Comparison of ENCODE assay signal across 14 cellular contexts in genomic region chr12:92186038-92186470, GRCh38. TPM values are rescaled to one million over a fixed set of nuclear protein-coding genes. Genes with fewer than 3 reads are reported as not detected.
DNase-seq lines count a peak whose midpoint lies in the region; ATAC-seq, FAIRE-seq and TF ChIP-seq lines count a peak whose summit lies in the region.
"Had no signal": no experiment of that assay in that cellular context is flagged by ENCODE, and none has a peak within 500 bp of the region (broad histone marks: within the 10 kb centered on the region; RNA-seq: fewer than 3 reads in every experiment).

No MANE protein-coding gene starts in this region.

- DNase-seq in GM12891 (ENCODE audit: insufficient read length, low spot score) (no peak), T-cell (peak in 1 of 34 experiments; percentile 6), naive B cell (peak; percentile 70), NCI-H1105 (lab: John Stamatoyannopoulos, UW) (no peak), right cardiac atrium (no peak), SW 1271 (lab: John Stamatoyannopoulos, UW) (no peak), GF-D8 (lab: John Stamatoyannopoulos, UW) (no peak)
- DNase-seq: hippocampal formation, left ventricle myocardium superior, NCI-H1694 treated with DMSO at 0.1 percent for 48 hours had no signal

- no peak overlapping the region for H3K4me3 ChIP-seq in right cardiac atrium (ENCODE audit: low read length)
- H3K4me3 ChIP-seq: HAP-1, K562 had no signal

- no peaks in the 10 kb centered on the region for H3K4me1 ChIP-seq in right cardiac atrium (ENCODE audit: control insufficient read depth, insufficient read depth, low read length)
- H3K4me1 ChIP-seq: HAP-1 had no signal

- WGBS in right cardiac atrium: 88% methylated on average over 2 of the region's 2 CpGs

- H3K4me3 Mint-ChIP-seq in T-cell: peak overlapping the region; percentile 22 to 60 (median 50)
- peak overlapping the region; percentile 41 to 92 (median 84) for H3K4me3 Mint-ChIP-seq in naive B cell
- H3K4me3 Mint-ChIP-seq: neural crest cell had no signal

- H3K27me3 Mint-ChIP-seq in T-cell (no peaks in the 10 kb centered on the region), naive B cell (no peaks in the 10 kb centered on the region)

- CTCF ChIA-PET in T-cell (lab: Charles Lee): no interaction called here

- peak overlapping the region; percentile 90 to 91 for H3K27ac Mint-ChIP-seq in T-cell
- peak overlapping the region; percentile 96 to 100 (median 98) for H3K27ac Mint-ChIP-seq in naive B cell

- TF ChIP-seq POLR2A in GM12891 (IDR thresholded peaks at IDR 0.05; ENCODE audit: low read depth, low read length): no peak

- peak; percentile 38 for ATAC-seq in GM21723 (IDR thresholded peaks at IDR 0.05; ENCODE audit: unreplicated experiment)
- peak in 2 of 4 experiments; percentile 21 to 69 for ATAC-seq in T-cell (replicated peaks in 1 of 4)
- peak; percentile 87 to 88 for ATAC-seq in naive B cell (ENCODE audit: low read depth in 2 of 2)
- no peak for ATAC-seq in right cardiac atrium
- ATAC-seq: K562, left ventricle myocardium superior had no signal

- H3K27me3 ChIP-seq in right cardiac atrium (ENCODE audit: control insufficient read depth, insufficient read depth): no peaks in the 10 kb centered on the region

- peak; percentile 54 for FAIRE-seq in GM12891 (lab: Jason Lieb, UNC)
- FAIRE-seq: K562 had no signal

- peaks cover 0 to 5% (median 4%) of the 10 kb centered on the region in 3 donors for H3K9me3 Mint-ChIP-seq in T-cell
- H3K9me3 Mint-ChIP-seq in naive B cell: peaks cover 0 to 6% (median 0%) of the 10 kb centered on the region in 7 donors

- H3K4me1 Mint-ChIP-seq in T-cell (peaks cover 50 to 56% (median 52%) of the 10 kb centered on the region in 3 donors), naive B cell (peaks cover 43 to 68% (median 59%) of the 10 kb centered on the region in 3 donors)

- intact Hi-C loops in right cardiac atrium (cut with DNase I): no loop called here

- H3K9me3 ChIP-seq in right cardiac atrium (ENCODE audit: control insufficient read depth, low read length): no peaks in the 10 kb centered on the region
- H3K9me3 ChIP-seq: HAP-1 had no signal

- H3K36me3 Mint-ChIP-seq in T-cell: peaks cover 4% of the 10 kb centered on the region
- H3K36me3 Mint-ChIP-seq in naive B cell: peaks cover 5 to 18% of the 10 kb centered on the region in 2 donors

- POLR2A ChIA-PET in T-cell (lab: Charles Lee): interaction anchor here in 1 of 2 donors (2.2 kb wide), 1 partner anchor 40 kb away, joined by 13 read pairs; the partner anchor contains the start of gene BTG1

- H3K27ac ChIP-seq in right cardiac atrium (ENCODE audit: low read length): no peak overlapping the region

TF ChIP-seq in GM12891, 5 proteins besides CTCF, POLR2A, EP300 and RAD21:
- TF ChIP-seq TAF1 (IDR thresholded peaks at IDR 0.05; ENCODE audit: low read depth, low read length) (no peak), PAX5 (IDR thresholded peaks at IDR 0.05; ENCODE audit: insufficient read depth, low read length, severe bottlenecking) (no peak), SPI1 (IDR thresholded peaks at IDR 0.05; ENCODE audit: low read depth, low read length) (no peak), POLR2AphosphoS5 (IDR thresholded peaks at IDR 0.05; ENCODE audit: low read depth, low read length) (no peak), POU2F2 (IDR thresholded peaks at IDR 0.05; ENCODE audit: low read depth, low read length) (no peak)

RNA-seq across cellular contexts. Expression of gene BTG1, which starts 40.4 kb away (rescaled TPM):
- polyA plus RNA-seq in GM12891 (2012; ENCODE audit: low read depth, missing spikeins): 117 TPM
- total RNA-seq in T-cell (1,000 to 10,000 TPM in 2 of 5 donors, 100 to 1,000 TPM in 3; 484 to 1,238 (median 551) TPM), right cardiac atrium (100 to 1,000 TPM in 3 of 4 donors, 10 to 100 TPM in 1; 95.7 to 147 (median 134) TPM)
- polyA plus RNA-seq in naive B cell (ENCODE audit: low read depth in 6 of 6) (1,000 to 10,000 TPM in 3 of 6 donors, 100 to 1,000 TPM in 3; 644 to 1,809 (median 1,004) TPM), right cardiac atrium (59.5 TPM)

Comparison
In these comparisons a context has a peak if more than half of its experiments do, and no peak if none do; other contexts are left out.
1. ATAC-seq: peak in GM21723 (single experiment) and naive B cell (2 of 2); none in right cardiac atrium (0 of 2).